Comparison of ENCODE assay signal across 18 cellular contexts in the genomic region with DNA sequence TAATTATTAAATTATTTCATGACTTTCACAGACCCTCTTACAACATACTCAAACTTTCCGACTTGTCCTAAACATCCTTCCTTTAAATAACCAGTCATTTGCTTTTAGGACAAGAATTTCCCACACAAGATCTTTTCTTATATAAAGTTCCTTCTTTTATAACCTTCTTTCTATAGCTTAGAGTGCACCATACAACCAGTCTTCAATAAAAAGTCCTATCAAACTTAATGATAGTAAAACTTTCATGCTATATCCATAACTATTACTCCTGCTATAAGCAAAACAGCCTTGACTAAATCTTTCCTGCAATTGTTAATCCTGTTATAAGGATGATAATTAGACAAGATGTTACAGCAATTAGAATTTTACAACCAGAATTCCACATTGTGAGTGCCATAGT. TPM values are rescaled to one million over a fixed set of nuclear protein-coding genes. Genes with fewer than 3 reads are reported as not detected.
DNase-seq lines count a peak whose midpoint lies in the region; ATAC-seq, FAIRE-seq and TF ChIP-seq lines count a peak whose summit lies in the region.
"Had no signal": no experiment of that assay in that cellular context is flagged by ENCODE, and none has a peak within 500 bp of the region (broad histone marks: within the 10 kb centered on the region; RNA-seq: fewer than 3 reads in every experiment).

No MANE protein-coding gene starts in this region.

- no peak overlapping the region for H2BK12ac ChIP-seq in H1 (ENCODE audit: low read depth, low read length)

- TF ChIP-seq RAD21 in H1 (IDR thresholded peaks at IDR 0.05 in 1 of 2, conservative IDR thresholded peaks at IDR 0.05 in 1 of 2; ENCODE audit: low read depth in 2 of 2, low read length in 2 of 2), result no peak

- no peak overlapping the region for H4K5ac ChIP-seq in H1 (ENCODE audit: insufficient read length, low read depth, low read length)

- no peak overlapping the region for H2BK20ac ChIP-seq in H1 (ENCODE audit: low read length)

- no peak for TF ChIP-seq EP300 in H1 (IDR thresholded peaks at IDR 0.05; ENCODE audit: borderline replicate concordance in 1 of 2, low read depth in 2 of 2, low read length in 2 of 2)

- H3K9me3 ChIP-seq in H1 (ENCODE audit: insufficient read depth in 2 of 2, low read depth in 1 of 2, low read length in 1 of 2), result no peaks in the 10 kb centered on the region
- H3K9me3 ChIP-seq: BE2C had no signal

- H4K91ac ChIP-seq in H1 (replicated peaks; ENCODE audit: insufficient read length, low read length), result no peak overlapping the region

- no peak overlapping the region for H2BK120ac ChIP-seq in H1 (replicated peaks; ENCODE audit: low read depth, low read length)

- DNase-seq in H1 (ENCODE audit: low read depth in 1 of 2, low spot score in 2 of 2) (no peak), T-helper 2 cell (no peak), NCI-H526 treated with DMSO at 0.1 percent for 48 hours (lab: John Stamatoyannopoulos, UW) (no peak)
- DNase-seq: BE2C; C1 segment of cervical spinal cord; Caco-2; CD4-positive, alpha-beta T cell; H7; HFFc6 had no signal

- H3K4me3 ChIP-seq in KMS-11 (IDR thresholded peaks at IDR 0.05; ENCODE audit: insufficient read depth, low read depth, low read length), result no peak overlapping the region
- no peak overlapping the region for H3K4me3 ChIP-seq in H1 (ENCODE audit: extremely low read depth in 1 of 4, insufficient read depth in 2 of 4, low read depth in 3 of 4, low read length in 4 of 4)
- H3K4me3 ChIP-seq: GM23338 had no signal

- CTCF ChIA-PET in H1 (lab: Charles Lee; ENCODE audit: partially characterized antibody), result interaction anchor here (1.0 to 12.8 kb wide), 12 partner anchors 18 to 667 kb away, joined by 3 to 206 read pairs (median 8); no protein-coding TSS in a partner anchor

- WGBS in H1 (ENCODE audit: extremely low coverage in 1 of 2, insufficient coverage in 1 of 2, insufficient read length in 1 of 2, insufficient replicate concordance in 2 of 2, low coverage in 1 of 2, low lambda C conversion rate in 2 of 2, missing lambda C conversion rate in 1 of 2), 2 experiments, result 67% methylated on average over 1 of the region's 1 CpG; no CpG with 5 or more reads in 1 of the 2 experiments

- peak; percentile 19 for FAIRE-seq in H1 (lab: Jason Lieb, UNC)
- FAIRE-seq: A204.1, D721Med, GM12891 had no signal

- no peak overlapping the region for H3K18ac ChIP-seq in H1 (ENCODE audit: extremely low read depth, low read length)

- H3K23ac ChIP-seq in H1 (ENCODE audit: insufficient read length), result no peak overlapping the region

- H3K9ac ChIP-seq in KMS-11, result no peak overlapping the region
- no peak overlapping the region for H3K9ac ChIP-seq in H1 (replicated peaks in 1 of 4; ENCODE audit: extremely low read depth in 1 of 4, low read depth in 3 of 4, low read length in 3 of 4)

- POLR2A ChIA-PET in H1 (lab: Charles Lee; ENCODE audit: partially characterized antibody), result no interaction called here

- no peak overlapping the region for H3K4ac ChIP-seq in H1 (replicated peaks; ENCODE audit: insufficient read length, low read depth, low read length)

- no peak overlapping the region for H2BK5ac ChIP-seq in H1 (ENCODE audit: low read depth, low read length)

- ATAC-seq in GM21390 (IDR thresholded peaks at IDR 0.05; ENCODE audit: unreplicated experiment), result no peak
- ATAC-seq: GM23338, HCT116 had no signal

- no peak overlapping the region for H3K27ac ChIP-seq in KMS-11
- no peak overlapping the region for H3K27ac ChIP-seq in VCaP
- no peak overlapping the region for H3K27ac ChIP-seq in H1 (ENCODE audit: low read depth, low read length)
- H3K27ac ChIP-seq: HL-60 had no signal

- H3K27me3 ChIP-seq in KMS-11 (ENCODE audit: insufficient read depth, low read depth), result no peaks in the 10 kb centered on the region
- H3K27me3 ChIP-seq in H1 (replicated peaks in 1 of 4; ENCODE audit: control insufficient read depth in 3 of 4, extremely low read depth in 1 of 4, insufficient read depth in 3 of 4, low read length in 3 of 4), result peaks cover 3 to 41% (median 29%) of the 10 kb centered on the region in 4 experiments

- no peak overlapping the region for H2AK5ac ChIP-seq in H1 (ENCODE audit: low read depth, low read length)

- no peaks in the 10 kb centered on the region for H3K79me1 ChIP-seq in H1 (ENCODE audit: low read depth, low read length)

- H4K20me1 ChIP-seq in KMS-11 (ENCODE audit: insufficient read depth), result no peaks in the 10 kb centered on the region
- H4K20me1 ChIP-seq in H1 (replicated peaks in 1 of 2; ENCODE audit: control insufficient read depth in 1 of 2, insufficient read depth in 2 of 2, low read length in 2 of 2), result no peaks in the 10 kb centered on the region

- no peak for TF ChIP-seq POLR2A in H1 (IDR thresholded peaks at IDR 0.05; ENCODE audit: control extremely low read depth in 1 of 2, low read depth in 2 of 2, low read length in 2 of 2)

- H3K4me1 ChIP-seq in KMS-11 (ENCODE audit: low read depth, poor library complexity, severe bottlenecking) (no peaks in the 10 kb centered on the region), H1 (replicated peaks in 1 of 4; ENCODE audit: control insufficient read depth in 3 of 4, insufficient read depth in 4 of 4, low read length in 3 of 4) (peaks cover 0 to 20% (median 3%) of the 10 kb centered on the region in 4 experiments; a peak in 3 of 7 replicates)
- H3K4me1 ChIP-seq: BE2C, Caco-2 had no signal

- TF ChIP-seq CTCF in KMS-11 (conservative IDR thresholded peaks at IDR 0.05; ENCODE audit: low read depth, low read length), result peak; percentile 27; the same call in 1 of the 2 replicates
- TF ChIP-seq CTCF in VCaP (conservative IDR thresholded peaks at IDR 0.05), result 0 out of 2 replicates have a peak, but pooled peaks have one; percentile 35
- TF ChIP-seq CTCF in H1 (IDR thresholded peaks at IDR 0.05; ENCODE audit: control extremely low read depth in 1 of 3, insufficient read depth in 1 of 3, low read depth in 1 of 3, low read length in 3 of 3), result no peak

- H3K79me2 ChIP-seq in KMS-11 (ENCODE audit: insufficient read depth, low read depth) (no peaks in the 10 kb centered on the region), H1 (ENCODE audit: control insufficient read depth in 1 of 2, insufficient read depth in 2 of 2, low read length in 2 of 2) (no peaks in the 10 kb centered on the region)

- no peak overlapping the region for H3K56ac ChIP-seq in H1 (replicated peaks; ENCODE audit: insufficient read length, low read depth, low read length)

- H3K4me2 ChIP-seq in KMS-11 (no peak overlapping the region), H1 (ENCODE audit: insufficient read depth in 1 of 2, low read depth in 2 of 2, low read length in 2 of 2) (no peak overlapping the region)
- H3K4me2 ChIP-seq: GM23338 had no signal

- H4K8ac ChIP-seq in H1 (ENCODE audit: extremely low read depth, insufficient read depth, low read length), result no peak overlapping the region

- H3K36me3 ChIP-seq in KMS-11 (ENCODE audit: insufficient read depth) (no peaks in the 10 kb centered on the region), H1 (ENCODE audit: control insufficient read depth in 2 of 4, insufficient read depth in 4 of 4, low read length in 3 of 4) (no peaks in the 10 kb centered on the region)
- H3K36me3 ChIP-seq: BE2C had no signal

- H3K14ac ChIP-seq in H1 (ENCODE audit: insufficient read length), result no peak overlapping the region

- no peaks in the 10 kb centered on the region for H3K23me2 ChIP-seq in H1 (ENCODE audit: low read depth, low read length)

- no peak overlapping the region for H2AFZ ChIP-seq in KMS-11 (ENCODE audit: low read depth)
- no peak overlapping the region for H2AFZ ChIP-seq in H1 (ENCODE audit: low read length)
- H2AFZ ChIP-seq: GM23338 had no signal

- H2BK15ac ChIP-seq in H1 (ENCODE audit: low read length), result no peak overlapping the region

TF ChIP-seq in H1, 55 proteins besides CTCF, POLR2A, EP300 and RAD21 (continues in another document):
- no peak for TF ChIP-seq RNF2 (IDR thresholded peaks at IDR 0.05; ENCODE audit: borderline replicate concordance, low read depth, low read length, missing control alignments, poor library complexity, severe bottlenecking)
- TF ChIP-seq TAF1 (IDR thresholded peaks at IDR 0.05; ENCODE audit: low read depth, low read length), result no peak
- no peak for TF ChIP-seq ASH2L (IDR thresholded peaks at IDR 0.05; ENCODE audit: low read length)
- no peak for TF ChIP-seq KDM1A (IDR thresholded peaks at IDR 0.05; ENCODE audit: borderline replicate concordance, low read length)
- TF ChIP-seq EGR1 (IDR thresholded peaks at IDR 0.05; ENCODE audit: borderline replicate concordance, low read depth, low read length), result no peak
- no peak for TF ChIP-seq TBP (IDR thresholded peaks at IDR 0.05; ENCODE audit: low read depth, low read length)
- TF ChIP-seq BRCA1 (IDR thresholded peaks at IDR 0.05; ENCODE audit: low read depth, low read length), result no peak
- TF ChIP-seq YY1 (IDR thresholded peaks at IDR 0.05; ENCODE audit: low read depth, low read length), result no peak
- TF ChIP-seq BCL11A (IDR thresholded peaks at IDR 0.05; ENCODE audit: low read depth in 2 of 2, low read length in 2 of 2), result no peak
- TF ChIP-seq JUND (IDR thresholded peaks at IDR 0.05; ENCODE audit: low read length), result no peak
- no peak for TF ChIP-seq HDAC2 (IDR thresholded peaks at IDR 0.05; ENCODE audit: borderline replicate concordance in 1 of 2, low read depth in 2 of 2, low read length in 2 of 2)
- no peak for TF ChIP-seq FOSL1 (IDR thresholded peaks at IDR 0.05; ENCODE audit: insufficient read depth, low read depth, low read length)
- TF ChIP-seq GABPA (IDR thresholded peaks at IDR 0.05; ENCODE audit: borderline replicate concordance, insufficient read depth, low read length), result no peak

RNA-seq across cellular contexts. Expression of a gene that starts 47.4 kb away (rescaled TPM):
- total RNA-seq in H1 (2021; fragmentation: NEBNext Ultra II Directional; extraction: Animal tissue kit (Norgen Biotek cat#: 25700)), result 9.9 and 11.7 TPM in 2 replicates
- polyA plus RNA-seq in H1 (2011; rRNA removed), result 2.5 and 4.8 TPM in 2 replicates
- polyA plus RNA-seq in H1 (2011; cell fraction: cytosol; rRNA removed), result 3.5 TPM
- 1.3 TPM for polyA plus RNA-seq in H1 (2011; cell fraction: nucleus; rRNA removed)
- 3.1 to 4.4 TPM (median 3.3 TPM) in 4 replicates for polyA plus RNA-seq in H1 (2012, experiment 1 of 2)
- 0.41 TPM for polyA plus RNA-seq in H1 (2012, experiment 2 of 2)
- 5.4 TPM for polyA plus RNA-seq in H1 (2013, experiment 1 of 2)
- 5.5 TPM for polyA plus RNA-seq in H1 (2013, experiment 2 of 2)
- 10.7 and 12.8 TPM in 2 replicates for polyA minus RNA-seq in H1 (2011; rRNA and poly(A)+ RNA removed)
- polyA minus RNA-seq in H1 (2011; cell fraction: cytosol; rRNA and poly(A)+ RNA removed), result 6.8 TPM
- 9.2 TPM for polyA minus RNA-seq in H1 (2011; cell fraction: nucleus; rRNA and poly(A)+ RNA removed)

RNA-seq across cellular contexts. Expression of a gene that starts 59.0 kb away (rescaled TPM):
- total RNA-seq in H1 (2021; fragmentation: NEBNext Ultra II Directional; extraction: Animal tissue kit (Norgen Biotek cat#: 25700)), result 0.48 and 0.61 TPM in 2 replicates
- polyA plus RNA-seq in H1 (2011; rRNA removed), result 0.06 and 0.09 TPM in 2 replicates
- 0.17 TPM for polyA plus RNA-seq in H1 (2011; cell fraction: cytosol; rRNA removed)
- polyA plus RNA-seq in H1 (2011; cell fraction: nucleus; rRNA removed), result 0.09 TPM
- 0.13 to 0.45 TPM (median 0.29 TPM) in 4 replicates for polyA plus RNA-seq in H1 (2012, experiment 1 of 2)
- 0.09 TPM for polyA plus RNA-seq in H1 (2012, experiment 2 of 2)
- polyA plus RNA-seq in H1 (2013, experiment 1 of 2), result 0.20 TPM
- 0.20 TPM for polyA plus RNA-seq in H1 (2013, experiment 2 of 2)
- 0.50 and 0.66 TPM in 2 replicates for polyA minus RNA-seq in H1 (2011; rRNA and poly(A)+ RNA removed)
- 0.51 TPM for polyA minus RNA-seq in H1 (2011; cell fraction: cytosol; rRNA and poly(A)+ RNA removed)
- not detected for polyA minus RNA-seq in H1 (2011; cell fraction: nucleus; rRNA and poly(A)+ RNA removed)
- total RNA-seq: CD4-positive, alpha-beta T cell; GM23338 had no signal
- polyA plus RNA-seq: GM23338 had no signal

Comparison
In these comparisons a context has a peak if more than half of its experiments do, and no peak if none do; other contexts are left out.
1. CTCF ChIP-seq: peak in KMS-11 (single experiment) and VCaP (single experiment); none in H1 (0 of 3).